In the genomic region with DNA sequence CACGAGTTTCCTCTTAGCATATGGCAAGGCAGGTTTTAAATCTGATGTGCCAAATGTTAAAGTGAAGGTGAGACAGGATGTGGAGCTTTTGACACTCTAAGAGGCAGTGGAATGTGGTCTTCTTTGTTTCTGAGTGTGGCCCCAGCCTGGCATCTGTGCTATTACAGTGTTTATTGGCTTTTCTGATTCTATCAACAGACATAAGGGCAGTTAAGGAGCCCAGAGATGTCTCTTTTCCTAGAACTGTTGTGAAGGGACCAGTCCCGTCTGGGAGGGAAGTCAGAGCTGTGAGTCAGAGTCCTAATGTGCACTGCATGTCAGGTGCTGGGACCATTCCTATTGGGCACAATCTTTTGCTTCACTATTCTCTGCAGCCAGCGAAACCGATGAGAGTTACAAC, we compare ENCODE assay signal across 15 cellular contexts. TPM values are rescaled to one million over a fixed set of nuclear protein-coding genes. Genes with fewer than 3 reads are reported as not detected.
DNase-seq lines count a peak whose midpoint lies in the region; ATAC-seq and TF ChIP-seq lines count a peak whose summit lies in the region.
"Had no signal": no experiment of that assay in that cellular context is flagged by ENCODE, and none has a peak within 500 bp of the region (broad histone marks: within the 10 kb centered on the region; RNA-seq: fewer than 3 reads in every experiment).

No MANE protein-coding gene starts in this region.

- H3K36me3 ChIP-seq in heart left ventricle: peaks cover 0 to 32% (median 5%) of the 10 kb centered on the region in 9 donors

- peaks cover 0 to 26% (median 4%) of the 10 kb centered on the region in 12 donors for H3K4me1 ChIP-seq in heart left ventricle

- ATAC-seq in heart left ventricle: peak; percentile 60 to 87 (median 86)
- peak; percentile 74 for ATAC-seq in activated CD8-positive, alpha-beta T cell treated with anti-CD3 and anti-CD28 coated beads for 36 hours
- ATAC-seq in stimulated activated naive CD8-positive, alpha-beta T cell treated with anti-CD3 and anti-CD28 coated beads, Interleukin-15, Interleukin-2, amounts not matched to agents 100 U/mL and 50 U/mL, for 24 hours: peak; percentile 57
- no peak for ATAC-seq in HG03378 (IDR thresholded peaks at IDR 0.05; ENCODE audit: unreplicated experiment)
- ATAC-seq: T-cell had no signal

- H3K27ac ChIP-seq in heart left ventricle: peak overlapping the region in 7 of 12 donors; percentile 3 to 67 (median 11)

- CTCF ChIA-PET in activated CD8-positive, alpha-beta T cell treated with anti-CD3 and anti-CD28 coated beads for 36 hours (lab: Charles Lee): no interaction called here

- H3K4me1 Mint-ChIP-seq in activated CD8-positive, alpha-beta T cell treated with anti-CD3 and anti-CD28 coated beads for 36 hours (ENCODE audit: low read depth): peaks cover 30% of the 10 kb centered on the region

- no peaks in the 10 kb centered on the region for H3K27me3 ChIP-seq in heart left ventricle

- no peaks in the 10 kb centered on the region for H3K27me3 Mint-ChIP-seq in activated CD8-positive, alpha-beta T cell treated with anti-CD3 and anti-CD28 coated beads for 36 hours
- H3K27me3 Mint-ChIP-seq: activated naive CD4-positive, alpha-beta T cell treated with anti-CD3 and anti-CD28 coated beads, Interleukin-2, amount 50 U/mL, for 24 hours; dendritic cell treated with granulocyte-macrophage colony-stimulating factor and Interleukin-4, amounts not matched to agents 40 ng/mL and 50 ng/mL, for 4 days; T-cell had no signal

- no peaks in the 10 kb centered on the region for H3K9me3 Mint-ChIP-seq in activated CD8-positive, alpha-beta T cell treated with anti-CD3 and anti-CD28 coated beads for 36 hours
- H3K9me3 Mint-ChIP-seq: activated naive CD4-positive, alpha-beta T cell treated with anti-CD3 and anti-CD28 coated beads, Interleukin-2, amount 50 U/mL, for 24 hours; dendritic cell treated with granulocyte-macrophage colony-stimulating factor and Interleukin-4, amounts not matched to agents 40 ng/mL and 50 ng/mL, for 4 days; T-cell had no signal

- intact Hi-C loops in heart left ventricle (cut with DNase I) (no loop called here), cardiac septum (cut with DNase I) (loop anchor here (10.0 kb wide), 1 partner anchor 124 kb away; a partner anchor contains a TSS)
- intact Hi-C loops in activated CD8-positive, alpha-beta T cell treated with anti-CD3 and anti-CD28 coated beads for 36 hours (cut with micrococcal nuclease): no loop called here

- H3K4me3 ChIP-seq in heart left ventricle: no peak overlapping the region

- DNase-seq in heart left ventricle (peak in 2 of 5 donors; percentile 16 to 27), cardiac septum (ENCODE audit: low spot score) (no peak), iPS DF 4.7 (ENCODE audit: extremely low read depth, low spot score) (peak; percentile 11), COR-L47 (lab: John Stamatoyannopoulos, UW) (no peak)
- peak; percentile 29 for DNase-seq in activated CD8-positive, alpha-beta T cell treated with anti-CD3 and anti-CD28 coated beads for 36 hours
- DNase-seq in stimulated activated naive CD8-positive, alpha-beta T cell treated with anti-CD3 and anti-CD28 coated beads, Interleukin-15, Interleukin-2, amounts not matched to agents 100 U/mL and 50 U/mL, for 24 hours: no peak
- DNase-seq in stimulated activated CD4-positive, alpha-beta T cell treated with anti-CD3 and anti-CD28 coated beads, Interleukin-1b, Interleukin-23, amount 100 ng/mL, for 48 hours: no peak
- DNase-seq: NCI-H146; posterior cingulate gyrus; stimulated activated CD4-positive, alpha-beta T cell treated with anti-CD3 and anti-CD28 coated beads, Interleukin-2, amount 100 ng/mL, for 48 hours; stimulated activated naive CD4-positive, alpha-beta T cell treated with Interleukin-2 at 50 U/mL for 16 hours; T-cell had no signal

- POLR2A ChIA-PET in activated CD8-positive, alpha-beta T cell treated with anti-CD3 and anti-CD28 coated beads for 36 hours (lab: Charles Lee): no interaction called here

- TF ChIP-seq POLR2A in heart left ventricle (IDR thresholded peaks at IDR 0.05): no peak

- H3K9me3 ChIP-seq in heart left ventricle: no peaks in the 10 kb centered on the region

- H3K27ac Mint-ChIP-seq in activated CD8-positive, alpha-beta T cell treated with anti-CD3 and anti-CD28 coated beads for 36 hours: no peak overlapping the region
- H3K27ac Mint-ChIP-seq: activated naive CD4-positive, alpha-beta T cell treated with anti-CD3 and anti-CD28 coated beads, Interleukin-2, amount 50 U/mL, for 24 hours; dendritic cell treated with granulocyte-macrophage colony-stimulating factor and Interleukin-4, amounts not matched to agents 40 ng/mL and 50 ng/mL, for 4 days had no signal

- peaks cover 30% of the 10 kb centered on the region for H3K36me3 Mint-ChIP-seq in activated CD8-positive, alpha-beta T cell treated with anti-CD3 and anti-CD28 coated beads for 36 hours (ENCODE audit: low read depth)

- H3K4me3 Mint-ChIP-seq in activated CD8-positive, alpha-beta T cell treated with anti-CD3 and anti-CD28 coated beads for 36 hours: no peak overlapping the region
- H3K4me3 Mint-ChIP-seq: activated naive CD4-positive, alpha-beta T cell treated with anti-CD3 and anti-CD28 coated beads, Interleukin-2, amount 50 U/mL, for 24 hours; dendritic cell treated with granulocyte-macrophage colony-stimulating factor and Interleukin-4, amounts not matched to agents 40 ng/mL and 50 ng/mL, for 4 days; T-cell had no signal

- WGBS in heart left ventricle, 4 donors: 61 to 74% (median 71%) methylated on average over 4 of the region's 4 CpGs

- TF ChIP-seq CTCF in heart left ventricle (IDR thresholded peaks at IDR 0.05): no peak
- TF ChIP-seq CTCF in activated CD8-positive, alpha-beta T cell treated with anti-CD3 and anti-CD28 coated beads for 36 hours (IDR thresholded peaks at IDR 0.05): no peak

RNA-seq across cellular contexts. Expression of a gene that starts 32.5 kb away (rescaled TPM):
- total RNA-seq in heart left ventricle (10 to 100 TPM; 10.0 to 31.7 (median 19.0) TPM), cardiac septum (24.3 TPM)
- polyA plus RNA-seq in heart left ventricle: 1 to 10 TPM; 4.9 to 7.4 TPM
- 10 to 100 TPM; 14.9 to 16.8 TPM for total RNA-seq in activated CD8-positive, alpha-beta T cell treated with anti-CD3 and anti-CD28 coated beads for 36 hours

Comparison
In these comparisons a context has a peak if more than half of its experiments do, and no peak if none do; other contexts are left out.
1. DNase-seq: peak in activated CD8-positive, alpha-beta T cell treated with anti-CD3 and anti-CD28 coated beads for 36 hours (single experiment) and iPS DF 4.7 (single experiment); none in cardiac septum (single experiment), stimulated activated naive CD8-positive, alpha-beta T cell treated with anti-CD3 and anti-CD28 coated beads, Interleukin-15, Interleukin-2, amounts not matched to agents 100 U/mL and 50 U/mL, for 24 hours (single experiment), COR-L47 (single experiment) and stimulated activated CD4-positive, alpha-beta T cell treated with anti-CD3 and anti-CD28 coated beads, Interleukin-1b, Interleukin-23, amount 100 ng/mL, for 48 hours (single experiment).